Comparison of ENCODE assay signal across 11 cellular contexts in genomic region chr17:17055286-17056166, GRCh38. TPM values are rescaled to one million over a fixed set of nuclear protein-coding genes. Genes with fewer than 3 reads are reported as not detected.
DNase-seq lines count a peak whose midpoint lies in the region; ATAC-seq and TF ChIP-seq lines count a peak whose summit lies in the region.
"Had no signal": no experiment of that assay in that cellular context is flagged by ENCODE, and none has a peak within 500 bp of the region (broad histone marks: within the 10 kb centered on the region; RNA-seq: fewer than 3 reads in every experiment).

No MANE protein-coding gene starts in this region.

- H3K27me3 ChIP-seq in gastrocnemius medialis: no peaks in the 10 kb centered on the region

- peak overlapping the region in 1 of 4 donors; percentile 10 for H3K4me3 ChIP-seq in gastrocnemius medialis

- H3K9me3 ChIP-seq in gastrocnemius medialis: no peaks in the 10 kb centered on the region

- TF ChIP-seq POLR2A in gastrocnemius medialis (IDR thresholded peaks at IDR 0.05): peak in 1 of 2 donors; percentile 58

- peak; percentile 53 to 57 for ATAC-seq in left cardiac atrium
- peak; percentile 87 to 88 for ATAC-seq in gastrocnemius medialis
- no peak for ATAC-seq in HG02798 (IDR thresholded peaks at IDR 0.05; ENCODE audit: poor library complexity, unreplicated experiment)
- ATAC-seq in HG03432 (IDR thresholded peaks at IDR 0.05; ENCODE audit: unreplicated experiment): no peak

- DNase-seq in G401 (ENCODE audit: low spot score): peak; percentile 44
- no peak for DNase-seq in left cardiac atrium
- peak; percentile 64 to 85 for DNase-seq in gastrocnemius medialis
- no peak for DNase-seq in stimulated activated CD4-positive, alpha-beta T cell treated with anti-CD3 and anti-CD28 coated beads, Interleukin-2, amount 100 ng/mL, for 24 hours
- no peak for DNase-seq in inferior parietal cortex (ENCODE audit: extremely low spot score)
- DNase-seq: activated CD4-positive, alpha-beta T cell treated with anti-CD3 and anti-CD28 coated beads for 1 hour; DMS79; Kasumi-1 had no signal

- in situ Hi-C loops in G401 (cut with HindIII; ENCODE audit: low sequenced_read_pairs): no loop called here
- in situ Hi-C loops in gastrocnemius medialis (cut with MboI; ENCODE audit: low sequenced_read_pairs in 4 of 4): no loop called here

- peaks cover 0 to 5% of the 10 kb centered on the region in 2 donors for H3K36me3 ChIP-seq in gastrocnemius medialis

- peak in 2 of 5 experiments; percentile 35 to 36 for TF ChIP-seq CTCF in gastrocnemius medialis (IDR thresholded peaks at IDR 0.05 in 4 of 5, conservative IDR thresholded peaks at IDR 0.05 in 1 of 5)

- H3K4me1 ChIP-seq in gastrocnemius medialis: peaks cover 98 to 99% of the 10 kb centered on the region in 2 donors

- intact Hi-C loops in left cardiac atrium (cut with DNase I): no loop called here
- intact Hi-C loops in gastrocnemius medialis (cut with DNase I; ENCODE audit: low total_unique reads): no loop called here

- H3K27ac ChIP-seq in angular gyrus (ENCODE audit: low read depth, low read length): peak overlapping the region; percentile 22
- H3K27ac ChIP-seq in gastrocnemius medialis: peak overlapping the region; percentile 86 to 90 (median 88)

RNA-seq across cellular contexts. Expression of gene MPRIP, which starts 13.3 kb away (rescaled TPM):
- total RNA-seq in G401 (2014; rRNA removed; shearing (Covaris generic)): 59.5 and 97.1 TPM in 2 replicates
- total RNA-seq in left cardiac atrium (100 to 1,000 TPM; 247 to 329 TPM), gastrocnemius medialis (100 to 1,000 TPM in 3 of 4 donors, 10 to 100 TPM in 1; 71.1 to 127 (median 124) TPM)

Comparison
In these comparisons a context has a peak if more than half of its experiments do, and no peak if none do; other contexts are left out.
1. DNase-seq: peak in G401 (single experiment) and gastrocnemius medialis (2 of 2); none in left cardiac atrium (single experiment), stimulated activated CD4-positive, alpha-beta T cell treated with anti-CD3 and anti-CD28 coated beads, Interleukin-2, amount 100 ng/mL, for 24 hours (0 of 2) and inferior parietal cortex (single experiment).
2. ATAC-seq: peak in left cardiac atrium (2 of 2) and gastrocnemius medialis (2 of 2); none in HG02798 (single experiment) and HG03432 (single experiment).